ENCODE assay signal across 3 cellular contexts in genomic region chr1:167613984-167614383, GRCh38. TPM values are rescaled to one million over a fixed set of nuclear protein-coding genes. Genes with fewer than 3 reads are reported as not detected.
"Had no signal": no experiment of that assay in that cellular context is flagged by ENCODE, and none has a peak within 500 bp of the region (broad histone marks: within the 10 kb centered on the region; RNA-seq: fewer than 3 reads in every experiment).

No MANE protein-coding gene starts in this region.

RNA-seq across cellular contexts. Expression of gene RCSD1, which starts 16.0 kb away (rescaled TPM):
- total RNA-seq: osteocyte, smooth muscle cell had no signal
- polyA plus RNA-seq: neural cell had no signal
